Comparison of ENCODE assay signal across 8 cellular contexts in the genomic region with DNA sequence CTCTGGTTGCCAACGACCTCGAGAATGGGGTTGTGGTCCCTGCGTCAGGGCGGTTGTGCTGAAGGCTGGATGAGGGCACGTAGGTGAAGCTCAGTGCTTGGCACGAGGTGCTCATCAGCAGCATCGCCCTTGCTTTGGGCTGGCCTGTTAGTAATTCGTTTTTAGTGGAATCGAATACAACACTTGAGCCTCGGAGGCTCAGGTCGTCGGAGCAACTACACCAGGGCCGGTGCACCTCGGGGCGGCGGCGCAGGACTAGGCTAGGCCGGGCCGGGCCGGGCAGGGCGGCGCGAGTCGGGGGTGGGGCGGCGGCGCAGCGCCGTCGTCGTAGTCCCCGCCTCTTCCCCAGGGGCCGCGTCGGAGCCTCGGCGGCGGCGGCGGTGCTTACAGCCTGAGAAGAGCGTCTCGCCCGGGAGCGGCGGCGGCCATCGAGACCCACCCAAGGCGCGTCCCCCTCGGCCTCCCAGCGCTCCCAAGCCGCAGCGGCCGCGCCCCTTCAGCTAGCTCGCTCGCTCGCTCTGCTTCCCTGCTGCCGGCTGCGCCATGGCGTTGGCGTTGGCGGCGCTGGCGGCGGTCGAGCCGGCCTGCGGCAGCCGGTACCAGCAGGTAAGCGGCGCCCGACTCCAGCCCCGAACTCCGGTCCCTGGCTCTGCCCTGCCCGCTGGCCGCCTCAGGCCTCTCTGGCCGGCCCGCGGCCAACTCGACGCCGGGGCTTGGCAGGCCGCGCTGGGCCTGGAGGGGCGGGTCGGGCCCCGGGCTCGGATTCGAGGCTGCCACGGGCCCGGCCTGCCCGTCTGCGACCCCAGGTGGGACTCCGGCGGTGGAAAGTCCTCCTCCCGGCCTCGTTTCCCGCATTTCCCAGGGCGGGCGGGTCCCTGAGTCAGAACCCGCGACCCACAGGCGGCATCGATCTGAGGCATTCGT. TPM values are rescaled to one million over a fixed set of nuclear protein-coding genes. Genes with fewer than 3 reads are reported as not detected.
A peak's percentile ranks its signal among the peaks of the same experiment; 100 is the strongest.
DNase-seq lines count a peak whose midpoint lies in the region; ATAC-seq and TF ChIP-seq lines count a peak whose summit lies in the region.

A gene with protein sequence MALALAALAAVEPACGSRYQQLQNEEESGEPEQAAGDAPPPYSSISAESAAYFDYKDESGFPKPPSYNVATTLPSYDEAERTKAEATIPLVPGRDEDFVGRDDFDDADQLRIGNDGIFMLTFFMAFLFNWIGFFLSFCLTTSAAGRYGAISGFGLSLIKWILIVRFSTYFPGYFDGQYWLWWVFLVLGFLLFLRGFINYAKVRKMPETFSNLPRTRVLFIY (plus strand): TSS at position 348 of the 924 bp plus-strand sequence. CDS start 196 bp downstream, at position 544.

- H3K4me1 Mint-ChIP-seq in Calu3 (ENCODE audit: low read depth, unreplicated experiment): peaks cover 26% of the 10 kb centered on the region
- peaks cover 72% of the 10 kb centered on the region for H3K4me1 Mint-ChIP-seq in activated T-cell treated with anti-CD3 and anti-CD28 coated beads, Interleukin-2, amount 50 U/mL, for 4 hours (ENCODE audit: low read depth)

- peak within 1 kb of the TSS; percentile 95 for H3K4me3 Mint-ChIP-seq in Calu3 (ENCODE audit: low read depth, unreplicated experiment)
- peak within 1 kb of the TSS; percentile 98 for H3K4me3 Mint-ChIP-seq in activated T-cell treated with anti-CD3 and anti-CD28 coated beads, Interleukin-2, amount 50 U/mL, for 4 hours

- TF ChIP-seq POLR2A in esophagus muscularis mucosa (IDR thresholded peaks at IDR 0.05; ENCODE audit: low read depth): peak; percentile 92

- no peaks in the 10 kb centered on the region for H3K36me3 ChIP-seq in esophagus muscularis mucosa

- TF ChIP-seq CTCF in Calu3 (IDR thresholded peaks at IDR 0.05; ENCODE audit: unreplicated experiment): no peak
- TF ChIP-seq CTCF in esophagus muscularis mucosa (IDR thresholded peaks at IDR 0.05): peak in 2 of 3 experiments; percentile 25 to 38

- 9% methylated on average over 30 of the region's 106 CpGs for WGBS in esophagus muscularis mucosa

- no peaks in the 10 kb centered on the region for H3K9me3 Mint-ChIP-seq in Calu3 (ENCODE audit: low read depth, unreplicated experiment)
- H3K9me3 Mint-ChIP-seq in activated T-cell treated with anti-CD3 and anti-CD28 coated beads, Interleukin-2, amount 50 U/mL, for 4 hours: no peaks in the 10 kb centered on the region

- peaks cover 37 to 43% (median 42%) of the 10 kb centered on the region in 4 donors for H3K4me1 ChIP-seq in esophagus muscularis mucosa

- H3K27ac Mint-ChIP-seq in Calu3 (ENCODE audit: unreplicated experiment): peak within 1 kb of the TSS; percentile 76

- intact Hi-C loops in Calu3 (cut with micrococcal nuclease; ENCODE audit: unreplicated experiment) (loop anchor here (2.0 kb wide), 1 partner anchor 96 kb away; the partner anchor contains the start of gene GNPDA1), esophagus muscularis mucosa (cut with DNase I) (loop anchor here (1.0 kb wide), 1 partner anchor 92 kb away; no protein-coding TSS in a partner anchor)

- peak within 1 kb of the TSS; percentile 61 to 87 (median 76) for H3K4me3 ChIP-seq in esophagus muscularis mucosa

- CTCF ChIA-PET in Calu3 (lab: Charles Lee): interaction anchor here (0.6 to 1.1 kb wide), 3 partner anchors 12 to 88 kb away, joined by 3 read pairs; no protein-coding TSS in a partner anchor

- H3K27ac ChIP-seq in esophagus muscularis mucosa (replicated peaks in 1 of 4): peak within 1 kb of the TSS; percentile 92 to 98 (median 98)

- ATAC-seq in GM21360 (IDR thresholded peaks at IDR 0.05; ENCODE audit: unreplicated experiment): peak; percentile 92
- ATAC-seq in activated T-cell treated with anti-CD3 and anti-CD28 coated beads, Interleukin-2, amount 50 U/mL, for 4 hours: peak; percentile 92

- DNase-seq in Calu3 (peak; percentile 94), HT1080 (ENCODE audit: low read depth) (peak; percentile 79), esophagus muscularis mucosa (ENCODE audit: extremely low spot score) (no peak), myocyte (ENCODE audit: low read depth) (peak; percentile 84)
- peak; percentile 82 for DNase-seq in activated T-cell treated with anti-CD3 and anti-CD28 coated beads, Interleukin-2, amount 50 U/mL, for 4 hours
- peak; percentile 61 to 81 for DNase-seq in stimulated activated CD8-positive, alpha-beta memory T cell treated with anti-CD3 and anti-CD28 coated beads, Interleukin-7, amount 100 ng/mL, for 4 hours (ENCODE audit: low read depth in 2 of 2)

- no peaks in the 10 kb centered on the region for H3K27me3 Mint-ChIP-seq in Calu3 (ENCODE audit: unreplicated experiment)
- H3K27me3 Mint-ChIP-seq in activated T-cell treated with anti-CD3 and anti-CD28 coated beads, Interleukin-2, amount 50 U/mL, for 4 hours (ENCODE audit: low read depth): no peaks in the 10 kb centered on the region

- H3K36me3 Mint-ChIP-seq in Calu3 (ENCODE audit: insufficient read depth, unreplicated experiment): peaks cover 25% of the 10 kb centered on the region
- peaks cover 28% of the 10 kb centered on the region for H3K36me3 Mint-ChIP-seq in activated T-cell treated with anti-CD3 and anti-CD28 coated beads, Interleukin-2, amount 50 U/mL, for 4 hours (ENCODE audit: insufficient read depth)

- no TSS peak for BruUV-seq in Calu3 (replicated peaks; lab: Mats Ljungman, UMichigan)

- no peaks in the 10 kb centered on the region for H3K9me3 ChIP-seq in esophagus muscularis mucosa

- H3K27me3 ChIP-seq in esophagus muscularis mucosa: no peaks in the 10 kb centered on the region

- no peak for TF ChIP-seq EP300 in esophagus muscularis mucosa (IDR thresholded peaks at IDR 0.05)

TF ChIP-seq in PFSK-1, 5 proteins besides CTCF, POLR2A, EP300 and RAD21:
- TF ChIP-seq TAF1 (IDR thresholded peaks at IDR 0.05; ENCODE audit: borderline replicate concordance, insufficient read depth, low read length) (0 out of 2 replicates have a peak, but pooled peaks have one; percentile 41), REST (IDR thresholded peaks at IDR 0.05; ENCODE audit: insufficient read depth in 1 of 2, low read depth in 2 of 2, low read length in 2 of 2) (no peak), FOXP2 (optimal IDR thresholded peaks at IDR 0.05; ENCODE audit: borderline replicate concordance, extremely low read depth, extremely low read length, insufficient read depth) (peak; percentile 67), POLR2AphosphoS5 (IDR thresholded peaks at IDR 0.05; ENCODE audit: low read depth, low read length) (peak; percentile 56)

RNA-seq across cellular contexts. Expression of the gene that starts here (rescaled TPM):
- total RNA-seq in Calu3 (2022) (58.0 and 70.1 TPM in 2 replicates), esophagus muscularis mucosa (100 to 1,000 TPM in 2 of 4 donors, 10 to 100 TPM in 2; 57.8 to 169 (median 101) TPM), myocyte (57.2 and 59.8 TPM in 2 replicates)
- total RNA-seq in HT1080 (2014; rRNA removed; shearing (Covaris generic)): 45.7 and 72.5 TPM in 2 replicates
- polyA plus RNA-seq in HT1080 (2015; cell fraction: cytosol; rRNA removed): 50.2 and 57.5 TPM in 2 replicates
- 30.7 and 37.7 TPM in 2 replicates for polyA plus RNA-seq in HT1080 (2015; cell fraction: nucleus; rRNA removed)
- polyA plus RNA-seq in PFSK-1 (2012; ENCODE audit: insufficient read length, low read depth): 84.2 TPM
- total RNA-seq in activated T-cell treated with anti-CD3 and anti-CD28 coated beads, Interleukin-2, amount 50 U/mL, for 4 hours: 100 to 1,000 TPM; 115 to 145 (median 117) TPM
- 49.9 TPM for polyA plus RNA-seq in myocyte (2012)
